12 cellular contexts compared by ENCODE assay signal in genomic region chr14:73238941-73239340, GRCh38. TPM values are rescaled to one million over a fixed set of nuclear protein-coding genes. Genes with fewer than 3 reads are reported as not detected.
DNase-seq lines count a peak whose midpoint lies in the region; ATAC-seq and TF ChIP-seq lines count a peak whose summit lies in the region.
"Had no signal": no experiment of that assay in that cellular context is flagged by ENCODE, and none has a peak within 500 bp of the region (broad histone marks: within the 10 kb centered on the region; RNA-seq: fewer than 3 reads in every experiment).

No MANE protein-coding gene starts in this region.

- DNase-seq in heart right ventricle (no peak), right atrium auricular region (ENCODE audit: low spot score) (no peak), breast epithelium (ENCODE audit: low spot score in 2 of 2) (no peak), mesenchymal stem cell (no peak), vagina (ENCODE audit: extremely low spot score in 2 of 2) (no peak), NOMO-1 treated with DMSO at 0.1 percent for 48 hours (lab: John Stamatoyannopoulos, UW; ENCODE audit: unreplicated experiment) (no peak)
- DNase-seq: activated T-cell treated with anti-CD3 and anti-CD28 coated beads, Interleukin-2, amount 50 U/mL, for 4 hours; NCI-H2029 had no signal

- no peaks in the 10 kb centered on the region for H3K9me3 ChIP-seq in heart right ventricle
- no peaks in the 10 kb centered on the region for H3K9me3 ChIP-seq in right atrium auricular region
- no peaks in the 10 kb centered on the region for H3K9me3 ChIP-seq in breast epithelium
- no peaks in the 10 kb centered on the region for H3K9me3 ChIP-seq in mesenchymal stem cell (ENCODE audit: control insufficient read depth, low read length)
- no peaks in the 10 kb centered on the region for H3K9me3 ChIP-seq in vagina
- H3K9me3 ChIP-seq: BLaER1, uterus had no signal

- H3K23ac ChIP-seq in mesenchymal stem cell (ENCODE audit: low read length in 2 of 2): no peak overlapping the region

- no peak overlapping the region for H2AK5ac ChIP-seq in mesenchymal stem cell (ENCODE audit: low read length, severe bottlenecking)

- TF ChIP-seq CTCF in heart right ventricle (IDR thresholded peaks at IDR 0.05): no peak
- TF ChIP-seq CTCF in right atrium auricular region (IDR thresholded peaks at IDR 0.05): no peak
- TF ChIP-seq CTCF in breast epithelium (IDR thresholded peaks at IDR 0.05): no peak
- TF ChIP-seq CTCF in vagina (IDR thresholded peaks at IDR 0.05): no peak

- H2AFZ ChIP-seq in mesenchymal stem cell (ENCODE audit: low read depth, low read length): no peak overlapping the region

- 87 to 88% methylated on average over 11 of the region's 11 CpGs for WGBS in heart right ventricle, 2 donors
- 82% methylated on average over 11 of the region's 11 CpGs for WGBS in mesenchymal stem cell

- H3K36me3 ChIP-seq in heart right ventricle: no peaks in the 10 kb centered on the region
- no peaks in the 10 kb centered on the region for H3K36me3 ChIP-seq in right atrium auricular region
- H3K36me3 ChIP-seq in breast epithelium: no peaks in the 10 kb centered on the region
- peaks cover 0 to 10% of the 10 kb centered on the region in 2 experiments for H3K36me3 ChIP-seq in mesenchymal stem cell (ENCODE audit: control insufficient read depth in 1 of 2, insufficient read depth in 2 of 2, low read depth in 1 of 2, low read length in 2 of 2)
- H3K36me3 ChIP-seq in vagina: no peaks in the 10 kb centered on the region
- H3K36me3 ChIP-seq: BLaER1, uterus had no signal

- no peak overlapping the region for H3K9ac ChIP-seq in mesenchymal stem cell (ENCODE audit: low read length)
- H3K9ac ChIP-seq: BLaER1 had no signal

- peak overlapping the region; percentile 26 for H3K4me2 ChIP-seq in mesenchymal stem cell (ENCODE audit: low read length, poor library complexity, severe bottlenecking)

- H3K4ac ChIP-seq in mesenchymal stem cell (ENCODE audit: low read depth in 1 of 2, low read length in 2 of 2): no peak overlapping the region

- no peak overlapping the region for H2BK120ac ChIP-seq in mesenchymal stem cell (ENCODE audit: low read depth, low read length)

- intact Hi-C loops in heart right ventricle (cut with DNase I): no loop called here
- intact Hi-C loops in breast epithelium (cut with DNase I; ENCODE audit: low total_unique reads): loop anchor here (10.0 kb wide), 1 partner anchor 46 kb away; no protein-coding TSS in a partner anchor
- intact Hi-C loops in vagina (cut with DNase I): no loop called here

- peaks cover 4% of the 10 kb centered on the region for H3K79me1 ChIP-seq in mesenchymal stem cell (replicated peaks; ENCODE audit: low read length, poor library complexity, severe bottlenecking)

- no peak overlapping the region for H2BK5ac ChIP-seq in mesenchymal stem cell (ENCODE audit: low read depth, low read length, poor library complexity, severe bottlenecking)

- H3K4me1 ChIP-seq in heart right ventricle (peaks cover 5 to 82% (median 32%) of the 10 kb centered on the region in 9 donors), right atrium auricular region (peaks cover 0 to 48% of the 10 kb centered on the region in 2 donors), breast epithelium (peaks cover 7 to 10% of the 10 kb centered on the region in 2 donors), mesenchymal stem cell (ENCODE audit: control insufficient read depth, insufficient read depth, low read depth, low read length) (peaks cover 65% of the 10 kb centered on the region), vagina (peaks cover 60% of the 10 kb centered on the region)

- H3K14ac ChIP-seq in mesenchymal stem cell (ENCODE audit: low read length in 2 of 2): peak overlapping the region in 1 of 2 experiments; percentile 50

- H3K27me3 ChIP-seq in heart right ventricle (peaks cover 9 to 88% (median 75%) of the 10 kb centered on the region in 7 donors), right atrium auricular region (peaks cover 0 to 8% of the 10 kb centered on the region in 2 donors), breast epithelium (peaks cover 0 to under 1% of the 10 kb centered on the region in 2 donors), mesenchymal stem cell (ENCODE audit: control insufficient read depth in 1 of 2, insufficient read depth in 1 of 2, low read length in 2 of 2) (peaks cover 14 to 52% of the 10 kb centered on the region in 2 experiments), vagina (no peaks in the 10 kb centered on the region)
- H3K27me3 ChIP-seq: uterus had no signal

- no peak overlapping the region for H3K27ac ChIP-seq in heart right ventricle
- H3K27ac ChIP-seq in right atrium auricular region: no peak overlapping the region
- no peak overlapping the region for H3K27ac ChIP-seq in breast epithelium
- peak overlapping the region; percentile 67 for H3K27ac ChIP-seq in mesenchymal stem cell (ENCODE audit: low read length, poor library complexity, severe bottlenecking)
- H3K27ac ChIP-seq in vagina: no peak overlapping the region
- H3K27ac ChIP-seq: BLaER1 had no signal

- ATAC-seq in heart right ventricle (peak in 1 of 8 donors; percentile 25), HG03565 (IDR thresholded peaks at IDR 0.05; ENCODE audit: unreplicated experiment) (no peak), GM21447 (IDR thresholded peaks at IDR 0.05; ENCODE audit: unreplicated experiment) (no peak)

- H4K8ac ChIP-seq in mesenchymal stem cell (ENCODE audit: low read length): no peak overlapping the region

- H3K4me3 ChIP-seq in heart right ventricle (peak overlapping the region in 6 of 10 donors; percentile 36 to 57 (median 43)), right atrium auricular region (no peak overlapping the region), breast epithelium (peak overlapping the region; percentile 53 to 84 (median 67)), mesenchymal stem cell (ENCODE audit: insufficient read depth in 1 of 2, low read depth in 1 of 2, low read length in 2 of 2) (no peak overlapping the region), vagina (peak overlapping the region; percentile 50 to 52)

- H4K91ac ChIP-seq in mesenchymal stem cell (ENCODE audit: low read length): no peak overlapping the region

- H2BK12ac ChIP-seq in mesenchymal stem cell (ENCODE audit: low read length in 2 of 2): no peak overlapping the region

- peak overlapping the region in 1 of 2 experiments; percentile 81 for H3K18ac ChIP-seq in mesenchymal stem cell (ENCODE audit: low read depth in 1 of 2, low read length in 2 of 2)

- H2BK15ac ChIP-seq in mesenchymal stem cell (ENCODE audit: low read depth, poor library complexity, severe bottlenecking): no peak overlapping the region

- TF ChIP-seq POLR2A in breast epithelium (IDR thresholded peaks at IDR 0.05) (no peak), vagina (IDR thresholded peaks at IDR 0.05) (no peak)

RNA-seq across cellular contexts. Expression of gene PAPLN, which starts 1.6 kb away (rescaled TPM):
- total RNA-seq in heart right ventricle (1 to 10 TPM in 7 of 10 donors, under 1 TPM in 3; 0.67 to 3.8 (median 1.8) TPM), right atrium auricular region (1 to 10 TPM; 5.1 to 6.7 TPM), breast epithelium (10 to 100 TPM; 19.7 to 29.9 (median 23.8) TPM), vagina (16.2 TPM)
- polyA plus RNA-seq in heart right ventricle: 1 to 10 TPM in 1 of 2 donors, under 1 TPM in 1; 0.64 to 4.1 TPM
- 1.9 TPM for polyA plus RNA-seq in mesenchymal stem cell (2013, experiment 1 of 2)
- polyA plus RNA-seq in mesenchymal stem cell (2013, experiment 2 of 2): 2.1 TPM

Comparison
In these comparisons a context has a peak if more than half of its experiments do, and no peak if none do; other contexts are left out.
1. H3K4me3 ChIP-seq: peak in heart right ventricle (6 of 10), breast epithelium (3 of 3) and vagina (2 of 2); none in right atrium auricular region (0 of 2) and mesenchymal stem cell (0 of 2).